ENCODE assay signal across 13 cellular contexts in genomic region chrX:68415289-68415688, GRCh38. TPM values are rescaled to one million over a fixed set of nuclear protein-coding genes. Genes with fewer than 3 reads are reported as not detected.
DNase-seq lines count a peak whose midpoint lies in the region; ATAC-seq and TF ChIP-seq lines count a peak whose summit lies in the region.
"Had no signal": no experiment of that assay in that cellular context is flagged by ENCODE, and none has a peak within 500 bp of the region (broad histone marks: within the 10 kb centered on the region; RNA-seq: fewer than 3 reads in every experiment).

No MANE protein-coding gene starts in this region.

- H3K9me2 ChIP-seq in GM23248 (ENCODE audit: insufficient read depth): no peaks in the 10 kb centered on the region
- H3K9me2 ChIP-seq in OCI-LY7 (ENCODE audit: insufficient read depth, low read length): no peaks in the 10 kb centered on the region

- no peaks in the 10 kb centered on the region for H3F3A ChIP-seq in GM23248 (ENCODE audit: insufficient read depth)

- TF ChIP-seq CTCF in gastrocnemius medialis (IDR thresholded peaks at IDR 0.05 in 4 of 5, conservative IDR thresholded peaks at IDR 0.05 in 1 of 5): no peak
- TF ChIP-seq CTCF in OCI-LY7 (conservative IDR thresholded peaks at IDR 0.05; ENCODE audit: low read length): no peak

- peaks cover 39% of the 10 kb centered on the region for H3K79me2 ChIP-seq in GM23248 (ENCODE audit: insufficient read depth)
- no peaks in the 10 kb centered on the region for H3K79me2 ChIP-seq in OCI-LY7 (ENCODE audit: insufficient read depth, low read depth, low read length)

- H3K9ac ChIP-seq in GM23248: no peak overlapping the region

- CTCF ChIA-PET in OCI-LY7 (lab: Charles Lee; ENCODE audit: unreplicated experiment): no interaction called here

- no peaks in the 10 kb centered on the region for H4K20me1 ChIP-seq in GM23248 (ENCODE audit: insufficient read depth)
- H4K20me1 ChIP-seq in OCI-LY7 (ENCODE audit: insufficient read depth, low read length): no peaks in the 10 kb centered on the region

- ATAC-seq in gastrocnemius medialis (peak; percentile 93 to 96), GM21367 (IDR thresholded peaks at IDR 0.05; ENCODE audit: unreplicated experiment) (no peak), HG02885 (IDR thresholded peaks at IDR 0.05; ENCODE audit: poor library complexity, unreplicated experiment) (no peak)
- ATAC-seq: mucosa of descending colon, WTC11 had no signal

- H3K4me3 ChIP-seq in GM23248 (no peak overlapping the region), gastrocnemius medialis (no peak overlapping the region), OCI-LY7 (ENCODE audit: low read depth, low read length, poor library complexity, severe bottlenecking) (no peak overlapping the region)
- H3K4me3 ChIP-seq: HAP-1, mucosa of descending colon had no signal

- in situ Hi-C loops in GM23248 (cut with MboI): no loop called here
- in situ Hi-C loops in SK-MEL-5 (cut with HindIII; ENCODE audit: low pct_unique_long_range_greater_than_20kb, low sequenced_read_pairs): no loop called here
- in situ Hi-C loops in gastrocnemius medialis (cut with MboI; ENCODE audit: low sequenced_read_pairs in 4 of 4): no loop called here

- DNase-seq in GM23248 (peak; percentile 32), SK-MEL-5 (ENCODE audit: low read depth, low spot score) (peak; percentile 1), dermis blood vessel endothelial cell (peak; percentile 53), gastrocnemius medialis (peak; percentile 54 to 72), OCI-LY7 (ENCODE audit: low spot score) (no peak), SK-N-DZ (ENCODE audit: low spot score) (no peak)
- DNase-seq: activated T-cell treated with anti-CD3 and anti-CD28 coated beads, Interleukin-2, amount 50 U/mL, for 1 hour; retina had no signal

- WGBS in GM23248 (ENCODE audit: low coverage in 1 of 2, low lambda C conversion rate in 2 of 2, missing lambda C conversion rate in 2 of 2), 2 experiments: 100% methylated on average over 1 of the region's 1 CpG

- H3K27ac ChIP-seq in GM23248 (no peak overlapping the region), gastrocnemius medialis (peak overlapping the region; percentile 33 to 62 (median 47)), OCI-LY7 (ENCODE audit: low read depth, low read length, poor library complexity, severe bottlenecking) (no peak overlapping the region)

- no peaks in the 10 kb centered on the region for H3K27me3 ChIP-seq in GM23248 (replicated peaks; ENCODE audit: insufficient read depth)
- no peaks in the 10 kb centered on the region for H3K27me3 ChIP-seq in gastrocnemius medialis

- H3K4me2 ChIP-seq in GM23248 (ENCODE audit: unreplicated experiment) (no peak overlapping the region), OCI-LY7 (ENCODE audit: low read length) (no peak overlapping the region)

- H3K9me3 ChIP-seq in GM23248 (ENCODE audit: low read depth) (no peaks in the 10 kb centered on the region), gastrocnemius medialis (no peaks in the 10 kb centered on the region), OCI-LY7 (ENCODE audit: low read length) (no peaks in the 10 kb centered on the region)
- H3K9me3 ChIP-seq: HAP-1, mucosa of descending colon had no signal

- H3K36me3 ChIP-seq in GM23248 (ENCODE audit: low read depth): no peaks in the 10 kb centered on the region
- H3K36me3 ChIP-seq in gastrocnemius medialis: no peaks in the 10 kb centered on the region
- no peaks in the 10 kb centered on the region for H3K36me3 ChIP-seq in OCI-LY7 (ENCODE audit: insufficient read depth, low read length)
- H3K36me3 ChIP-seq: HAP-1 had no signal

- no TSS peak for BruUV-seq in OCI-LY7 (replicated peaks; lab: Mats Ljungman, UMichigan)

- no peak overlapping the region for H2AFZ ChIP-seq in GM23248
- no peak overlapping the region for H2AFZ ChIP-seq in OCI-LY7 (ENCODE audit: low read length)

- H3K4me1 ChIP-seq in GM23248 (ENCODE audit: insufficient read depth) (peaks cover 15% of the 10 kb centered on the region), gastrocnemius medialis (peaks cover 9 to 30% of the 10 kb centered on the region in 2 donors), OCI-LY7 (ENCODE audit: insufficient read depth, low read length, poor library complexity, severe bottlenecking) (no peaks in the 10 kb centered on the region)

- POLR2A ChIA-PET in OCI-LY7 (lab: Charles Lee): no interaction called here

- TF ChIP-seq POLR2A in gastrocnemius medialis (IDR thresholded peaks at IDR 0.05): no peak

- intact Hi-C loops in gastrocnemius medialis (cut with DNase I; ENCODE audit: low total_unique reads): loop anchor here (10.0 kb wide), 1 partner anchor 280 kb away; no protein-coding TSS in a partner anchor
- intact Hi-C loops in OCI-LY7 (cut with micrococcal nuclease; ENCODE audit: unreplicated experiment): no loop called here

RNA-seq across cellular contexts. Expression of gene OPHN1, which starts 18.0 kb away (rescaled TPM):
- 4.5 and 5.3 TPM in 2 replicates for total RNA-seq in GM23248 (2014; rRNA removed; shearing (Covaris generic))
- polyA plus RNA-seq in GM23248 (2016; fragmentation: Nextera tagmentation; extraction: Ambion mirVana): 3.3 and 4.3 TPM in 2 replicates
- 70.2 and 72.0 TPM in 2 replicates for total RNA-seq in SK-MEL-5 (2014; rRNA removed; shearing (Covaris generic))
- polyA plus RNA-seq in SK-MEL-5 (2015; cell fraction: cytosol; rRNA removed): 54.9 and 64.2 TPM in 2 replicates
- polyA plus RNA-seq in SK-MEL-5 (2015; cell fraction: nucleus; rRNA removed): 153 and 164 TPM in 2 replicates
- total RNA-seq in dermis blood vessel endothelial cell (8.7 and 11.7 TPM in 2 replicates), gastrocnemius medialis (10 to 100 TPM in 1 of 4 donors, 1 to 10 TPM in 3; 2.3 to 10.8 (median 4.6) TPM), OCI-LY7 (2022) (not detected in 2 replicates)
- total RNA-seq in OCI-LY7 (2014; rRNA removed; shearing (Covaris generic)): not detected in 2 replicates
- polyA plus RNA-seq in SK-N-DZ (2014; cell fraction: cytosol; rRNA removed): 0.77 and 0.81 TPM in 2 replicates
- polyA plus RNA-seq in SK-N-DZ (2014; cell fraction: nucleus; rRNA removed): 0.91 and 1.1 TPM in 2 replicates

Comparison
In these comparisons a context has a peak if more than half of its experiments do, and no peak if none do; other contexts are left out.
1. DNase-seq: peak in GM23248 (single experiment), SK-MEL-5 (single experiment), dermis blood vessel endothelial cell (single experiment) and gastrocnemius medialis (2 of 2); none in OCI-LY7 (single experiment) and SK-N-DZ (single experiment).
2. H3K27ac ChIP-seq: peak in gastrocnemius medialis (4 of 4); none in GM23248 (single experiment) and OCI-LY7 (single experiment).
3. ATAC-seq: peak in gastrocnemius medialis (2 of 2); none in GM21367 (single experiment) and HG02885 (single experiment).